Comparison of ENCODE assay signal across 28 cellular contexts in genomic region chr11:1128333-1129142, GRCh38. TPM values are rescaled to one million over a fixed set of nuclear protein-coding genes. Genes with fewer than 3 reads are reported as not detected.
DNase-seq lines count a peak whose midpoint lies in the region; ATAC-seq and TF ChIP-seq lines count a peak whose summit lies in the region.
"Had no signal": no experiment of that assay in that cellular context is flagged by ENCODE, and none has a peak within 500 bp of the region (broad histone marks: within the 10 kb centered on the region; RNA-seq: fewer than 3 reads in every experiment).

No MANE protein-coding gene starts in this region.

- H4K91ac ChIP-seq in IMR-90 (ENCODE audit: insufficient read depth, low read depth, low read length), result no peak overlapping the region

- H2AK5ac ChIP-seq in IMR-90 (ENCODE audit: low read depth, low read length), result no peak overlapping the region

- H4K8ac ChIP-seq in IMR-90 (ENCODE audit: low read depth in 2 of 2, low read length in 2 of 2), result no peak overlapping the region

- H2BK120ac ChIP-seq in IMR-90 (ENCODE audit: low read depth, low read length), result no peak overlapping the region

- no peaks in the 10 kb centered on the region for H3K4me1 ChIP-seq in IMR-90 (ENCODE audit: control insufficient read depth, insufficient read depth, low read length)
- no peaks in the 10 kb centered on the region for H3K4me1 ChIP-seq in spleen
- H3K4me1 ChIP-seq: adrenal gland, BE2C, Caco-2, gastrocnemius medialis, uterus had no signal

- no peaks in the 10 kb centered on the region for H4K20me1 ChIP-seq in IMR-90 (ENCODE audit: insufficient read depth, low read length)

- no peak overlapping the region for H3K14ac ChIP-seq in IMR-90 (replicated peaks; ENCODE audit: low read depth, low read length)

- H2BK15ac ChIP-seq in IMR-90 (ENCODE audit: low read depth, low read length), result no peak overlapping the region

- H3K36me3 ChIP-seq in IMR-90 (ENCODE audit: control insufficient read depth, insufficient read depth, low read length) (no peaks in the 10 kb centered on the region), spleen (no peaks in the 10 kb centered on the region)
- H3K36me3 ChIP-seq: adrenal gland, BE2C, gastrocnemius medialis, uterus had no signal

- no peak for TF ChIP-seq RAD21 in IMR-90 (IDR thresholded peaks at IDR 0.05; ENCODE audit: low read length)

- H2BK5ac ChIP-seq in IMR-90 (ENCODE audit: low read depth, low read length, poor library complexity, severe bottlenecking), result no peak overlapping the region

- H3K4ac ChIP-seq in IMR-90 (ENCODE audit: low read depth, low read length), result no peak overlapping the region

- intact Hi-C loops in activated CD4-positive, alpha-beta T cell treated with anti-CD3 and anti-CD28 coated beads, Interleukin-2, amount 10 ng/mL, durations not matched to agents 24 days and 14 days (cut with micrococcal nuclease), result no loop called here
- intact Hi-C loops in IMR-90 (cut with micrococcal nuclease), result no loop called here
- intact Hi-C loops in spleen (cut with DNase I; ENCODE audit: low total_unique reads), result no loop called here

- H3K27ac ChIP-seq in IMR-90 (ENCODE audit: insufficient read depth, low read length), result no peak overlapping the region
- no peak overlapping the region for H3K27ac ChIP-seq in spleen
- H3K27ac ChIP-seq: adrenal gland, dorsolateral prefrontal cortex, gastrocnemius medialis, skin epidermis, uterus had no signal

- H3K36me3 Mint-ChIP-seq in activated CD4-positive, alpha-beta T cell treated with anti-CD3 and anti-CD28 coated beads, Interleukin-2, amount 10 ng/mL, durations not matched to agents 24 days and 14 days (ENCODE audit: low read depth), result no peaks in the 10 kb centered on the region

- ATAC-seq in IMR-90 (ENCODE audit: low read depth), result no peak
- ATAC-seq: activated CD4-positive, CD25-positive, alpha-beta regulatory T cell treated with anti-CD3 and anti-CD28 coated beads, Interleukin-2, amount 50 U/mL, for 24 hours; gastrocnemius medialis had no signal

- BruUV-seq in IMR-90 (replicated peaks; lab: Mats Ljungman, UMichigan), result no TSS peak

- H3K4me3 Mint-ChIP-seq in activated CD4-positive, alpha-beta T cell treated with anti-CD3 and anti-CD28 coated beads, Interleukin-2, amount 10 ng/mL, durations not matched to agents 24 days and 14 days, result no peak overlapping the region
- H3K4me3 Mint-ChIP-seq: natural killer cell treated with Interleukin-12 subunit alpha and Interleukin-12 subunit beta and Interleukin-15 and Interleukin-18, amount 100 ng/mL, for 72 hours had no signal

- TF ChIP-seq POLR2A in IMR-90 (IDR thresholded peaks at IDR 0.05; ENCODE audit: low read depth, low read length) (no peak), spleen (IDR thresholded peaks at IDR 0.05) (no peak)

- H3K79me1 ChIP-seq in IMR-90 (ENCODE audit: low read depth in 1 of 2, low read length in 2 of 2), result no peaks in the 10 kb centered on the region

- H3K9me3 ChIP-seq in IMR-90 (ENCODE audit: control insufficient read depth, insufficient read depth, low read length), result peaks cover 5% of the 10 kb centered on the region
- peaks cover 0 to 9% (median 3%) of the 10 kb centered on the region in 8 donors for H3K9me3 ChIP-seq in spleen
- H3K9me3 ChIP-seq: adrenal gland, BE2C, Caco-2, gastrocnemius medialis, uterus had no signal

- POLR2A ChIA-PET in IMR-90 (lab: Charles Lee; ENCODE audit: unreplicated experiment), result no interaction called here

- H3K18ac ChIP-seq in IMR-90 (ENCODE audit: low read depth, low read length), result no peak overlapping the region

- no peak overlapping the region for H3K4me2 ChIP-seq in IMR-90 (ENCODE audit: low read depth, low read length)

- H3K4me3 ChIP-seq in IMR-90 (ENCODE audit: insufficient read depth, low read depth, low read length) (no peak overlapping the region), spleen (no peak overlapping the region)
- H3K4me3 ChIP-seq: adrenal gland, dorsolateral prefrontal cortex, gastrocnemius medialis, skin epidermis, uterus had no signal

- H4K5ac ChIP-seq in IMR-90 (ENCODE audit: low read depth, low read length), result no peak overlapping the region

- in situ Hi-C loops in IMR-90 (cut with MboI; ENCODE audit: low sequenced_read_pairs), result no loop called here

- CTCF ChIA-PET in IMR-90 (lab: Yijun Ruan, JAX), result no interaction called here

- H3K9ac ChIP-seq in IMR-90 (ENCODE audit: low read depth, low read length), result no peak overlapping the region

- no peak overlapping the region for H3K27ac Mint-ChIP-seq in activated CD4-positive, alpha-beta T cell treated with anti-CD3 and anti-CD28 coated beads, Interleukin-2, amount 10 ng/mL, durations not matched to agents 24 days and 14 days
- H3K27ac Mint-ChIP-seq: natural killer cell treated with Interleukin-12 subunit alpha and Interleukin-12 subunit beta and Interleukin-15 and Interleukin-18, amount 100 ng/mL, for 72 hours had no signal

- peaks cover 10% of the 10 kb centered on the region for H3K27me3 ChIP-seq in IMR-90 (ENCODE audit: control insufficient read depth, insufficient read depth, low read length)
- H3K27me3 ChIP-seq in spleen (replicated peaks in 1 of 7), result peaks cover 0 to 50% (median 0%) of the 10 kb centered on the region in 7 donors
- H3K27me3 ChIP-seq: adrenal gland, BE2C, uterus had no signal

- H3K9me3 Mint-ChIP-seq in activated CD4-positive, alpha-beta T cell treated with anti-CD3 and anti-CD28 coated beads, Interleukin-2, amount 10 ng/mL, durations not matched to agents 24 days and 14 days, result peaks cover 17% of the 10 kb centered on the region

- H3K23ac ChIP-seq in IMR-90 (ENCODE audit: low read depth, low read length), result no peak overlapping the region

- TF ChIP-seq CTCF in IMR-90 (conservative IDR thresholded peaks at IDR 0.05; ENCODE audit: low read depth, low read length) (no peak), spleen (IDR thresholded peaks at IDR 0.05 in 8 of 11, conservative IDR thresholded peaks at IDR 0.05 in 3 of 11) (no peak)

- H2AFZ ChIP-seq in IMR-90 (replicated peaks; ENCODE audit: low read length, poor library complexity), result peak overlapping the region; percentile 51

- no peaks in the 10 kb centered on the region for H3K9me1 ChIP-seq in IMR-90 (ENCODE audit: insufficient read depth, low read length)

- H2AK9ac ChIP-seq in IMR-90 (replicated peaks; ENCODE audit: low read depth, low read length, poor library complexity), result no peak overlapping the region

- DNase-seq in activated CD4-positive, alpha-beta T cell treated with anti-CD3 and anti-CD28 coated beads for 1 hour, result peak; percentile 3
- DNase-seq in activated CD4-positive, alpha-beta T cell treated with anti-CD3 and anti-CD28 coated beads, Interleukin-2, amount 10 ng/mL, durations not matched to agents 24 days and 14 days, result no peak
- DNase-seq in IMR-90, result no peak
- DNase-seq in iPS-NIHi7 (ENCODE audit: extremely low spot score), result peak; percentile 12
- peak; percentile 68 for DNase-seq in spleen
- DNase-seq in activated effector memory CD4-positive, alpha-beta T cell treated with Interleukin-2 at 50 U/mL for 16 hours, result no peak
- no peak for DNase-seq in AML-193 (lab: John Stamatoyannopoulos, UW)
- DNase-seq in kidney glomerular epithelial cell (lab: John Stamatoyannopoulos, UW), result no peak
- DNase-seq: BE2C, gastrocnemius medialis, HCEC 1CT, hypothalamus, NCI-H1092 treated with DMSO at 0.1 percent for 48 hours, NCI-H2081 treated with DMSO at 0.1 percent for 48 hours, T-helper 9 cell, uterus had no signal

- no peaks in the 10 kb centered on the region for H3K4me1 Mint-ChIP-seq in activated CD4-positive, alpha-beta T cell treated with anti-CD3 and anti-CD28 coated beads, Interleukin-2, amount 10 ng/mL, durations not matched to agents 24 days and 14 days

- H3K56ac ChIP-seq in IMR-90 (ENCODE audit: extremely low read depth, insufficient read depth, low read length), result no peak overlapping the region

- WGBS in IMR-90 (ENCODE audit: extremely low coverage in 2 of 2, insufficient read length in 1 of 2), 2 experiments, result 47% methylated on average over 3 of the region's 32 CpGs; no CpG with 5 or more reads in 1 of the 2 experiments
- 80 to 86% (median 86%) methylated on average over 20 to 32 of the region's 32 CpGs for WGBS in spleen, 5 donors

- no peaks in the 10 kb centered on the region for H3K27me3 Mint-ChIP-seq in activated CD4-positive, alpha-beta T cell treated with anti-CD3 and anti-CD28 coated beads, Interleukin-2, amount 10 ng/mL, durations not matched to agents 24 days and 14 days

- dilution Hi-C loops in IMR-90 (cut with HindIII; ENCODE audit: low sequenced_read_pairs, unreplicated experiment), result no loop called here

- no peak overlapping the region for H2BK20ac ChIP-seq in IMR-90 (ENCODE audit: low read depth, low read length)

TF ChIP-seq in IMR-90, 13 proteins besides CTCF, POLR2A, EP300 and RAD21:
- TF ChIP-seq RFX5 (IDR thresholded peaks at IDR 0.05; ENCODE audit: low read depth, low read length) (no peak), ELK1 (IDR thresholded peaks at IDR 0.05; ENCODE audit: borderline replicate concordance, low read depth, low read length) (no peak), CEBPB (IDR thresholded peaks at IDR 0.05; ENCODE audit: low read depth, low read length) (no peak)

RNA-seq across cellular contexts. Expression of gene MUC5AC, which starts 29.2 kb away (rescaled TPM):
- not detected in 2 replicates for total RNA-seq in activated CD4-positive, alpha-beta T cell treated with anti-CD3 and anti-CD28 coated beads, Interleukin-2, amount 10 ng/mL, durations not matched to agents 24 days and 14 days
- total RNA-seq in IMR-90 (2012; rRNA removed), result not detected in 2 replicates
- 0.01 and 0.02 TPM in 2 replicates for polyA plus RNA-seq in IMR-90 (2012; rRNA removed)
- under 0.01 TPM in 1 of 2 replicates, not detected in the other for polyA plus RNA-seq in IMR-90 (2012; cell fraction: cytosol; rRNA removed)
- under 0.01 and 0.01 TPM in 2 replicates for polyA plus RNA-seq in IMR-90 (2012; cell fraction: nucleus; rRNA removed; ENCODE audit: low replicate concordance)
- not detected for total RNA-seq in spleen
- under 1 TPM in 2 of 3 donors, not detected in 1; under 0.01 TPM for polyA plus RNA-seq in spleen
- total RNA-seq: A172; epithelial cell of proximal tubule; gastrocnemius medialis; mesenteric fat pad; natural killer cell treated with Interleukin-12 subunit alpha and Interleukin-12 subunit beta and Interleukin-15 and Interleukin-18, amount 100 ng/mL, for 72 hours; NCI-H460 had no signal
- polyA plus RNA-seq: keratinocyte had no signal

RNA-seq across cellular contexts. Expression of gene MUC2, which starts 53.9 kb away (rescaled TPM):
- not detected in 2 replicates for total RNA-seq in activated CD4-positive, alpha-beta T cell treated with anti-CD3 and anti-CD28 coated beads, Interleukin-2, amount 10 ng/mL, durations not matched to agents 24 days and 14 days
- total RNA-seq in IMR-90 (2012; rRNA removed) (not detected in 2 replicates), spleen (under 1 TPM in 2 of 7 donors, not detected in 5; 0.03 to 0.06 TPM)
- polyA plus RNA-seq in IMR-90 (2012; rRNA removed) (not detected in 2 replicates), spleen (under 1 TPM in 1 of 3 donors, not detected in 2; 0.03 TPM)
- polyA plus RNA-seq in IMR-90 (2012; cell fraction: cytosol; rRNA removed), result not detected in 2 replicates
- not detected in 2 replicates for polyA plus RNA-seq in IMR-90 (2012; cell fraction: nucleus; rRNA removed; ENCODE audit: low replicate concordance)
- total RNA-seq: A172; bronchial epithelial cell; epithelial cell of proximal tubule; natural killer cell treated with Interleukin-12 subunit alpha and Interleukin-12 subunit beta and Interleukin-15 and Interleukin-18, amount 100 ng/mL, for 72 hours; NCI-H460 had no signal
- polyA plus RNA-seq: keratinocyte had no signal

Comparison
In these comparisons a context has a peak if more than half of its experiments do, and no peak if none do; other contexts are left out.
1. DNase-seq: peak in activated CD4-positive, alpha-beta T cell treated with anti-CD3 and anti-CD28 coated beads for 1 hour (single experiment), iPS-NIHi7 (single experiment) and spleen (single experiment); none in activated CD4-positive, alpha-beta T cell treated with anti-CD3 and anti-CD28 coated beads, Interleukin-2, amount 10 ng/mL, durations not matched to agents 24 days and 14 days (single experiment), IMR-90 (single experiment), activated effector memory CD4-positive, alpha-beta T cell treated with Interleukin-2 at 50 U/mL for 16 hours (single experiment), AML-193 (0 of 2) and kidney glomerular epithelial cell (single experiment).